16 cellular contexts compared by ENCODE assay signal in genomic region chr9:75156838-75157237, GRCh38.
"Had no signal": no experiment of that assay in that cellular context is flagged by ENCODE, and none has a peak within 500 bp of the region (broad histone marks: within the 10 kb centered on the region; RNA-seq: fewer than 3 reads in every experiment).

No MANE protein-coding gene starts in this region.

- H3K4me1 ChIP-seq: esophagus squamous epithelium had no signal

- H3K27ac ChIP-seq: esophagus squamous epithelium, heart right ventricle, parathyroid adenoma, SJSA1, thoracic aorta, upper lobe of left lung had no signal

- H3K27ac Mint-ChIP-seq: activated CD4-positive, alpha-beta T cell treated with anti-CD3 and anti-CD28 coated beads, Interleukin-2, amount 10 ng/mL, durations not matched to agents 24 days and 14 days; activated T-helper 2 cell treated with anti-CD3 and anti-CD28 coated beads, Interferon-gamma antibody, Interleukin-2, Interleukin-4, amounts not matched to agents 10 μg/mL and 5 μg/mL and 100 μg/mL, durations not matched to agents 14 hours and 24 hours and 36 hours; dendritic cell treated with granulocyte-macrophage colony-stimulating factor and Interleukin-4, amounts not matched to agents 40 ng/mL and 50 ng/mL, for 4 days; stimulated activated naive B cell treated with anti-CD40 and anti-IgM and Interleukin-4, amounts not matched to agents 10 μg/mL and 1 μg/mL and 100 μg/mL, for 72 hours had no signal

- H3K4me1 Mint-ChIP-seq: stimulated activated naive B cell treated with anti-CD40 and anti-IgM and Interleukin-4, amounts not matched to agents 10 μg/mL and 1 μg/mL and 100 μg/mL, for 72 hours had no signal

- H3K9me3 Mint-ChIP-seq: activated T-helper 2 cell treated with anti-CD3 and anti-CD28 coated beads, Interferon-gamma antibody, Interleukin-2, Interleukin-4, amounts not matched to agents 10 μg/mL and 5 μg/mL and 100 μg/mL, durations not matched to agents 14 hours and 24 hours and 36 hours; dendritic cell treated with granulocyte-macrophage colony-stimulating factor and Interleukin-4, amounts not matched to agents 40 ng/mL and 50 ng/mL, for 4 days; stimulated activated naive B cell treated with anti-CD40 and anti-IgM and Interleukin-4, amounts not matched to agents 10 μg/mL and 1 μg/mL and 100 μg/mL, for 72 hours had no signal

- H3K4me3 ChIP-seq: esophagus squamous epithelium, heart right ventricle, SJSA1, thoracic aorta, upper lobe of left lung had no signal

- H3K27me3 ChIP-seq: esophagus squamous epithelium, heart right ventricle, SJSA1, upper lobe of left lung had no signal

- ATAC-seq: heart right ventricle; left ventricle myocardium superior; sciatic nerve; stimulated activated naive B cell treated with anti-CD40 and anti-IgM and Interleukin-4, amounts not matched to agents 10 μg/mL and 1 μg/mL and 100 μg/mL, for 72 hours had no signal

- H3K27me3 Mint-ChIP-seq: activated CD4-positive, alpha-beta T cell treated with anti-CD3 and anti-CD28 coated beads, Interleukin-2, amount 10 ng/mL, durations not matched to agents 24 days and 14 days; dendritic cell treated with granulocyte-macrophage colony-stimulating factor and Interleukin-4, amounts not matched to agents 40 ng/mL and 50 ng/mL, for 4 days; stimulated activated naive B cell treated with anti-CD40 and anti-IgM and Interleukin-4, amounts not matched to agents 10 μg/mL and 1 μg/mL and 100 μg/mL, for 72 hours had no signal

- DNase-seq: activated CD4-positive, alpha-beta T cell treated with anti-CD3 and anti-CD28 coated beads, Interleukin-2, amount 10 ng/mL, durations not matched to agents 24 days and 14 days; activated naive CD4-positive, alpha-beta T cell treated with anti-CD3 and anti-CD28 coated beads, Interleukin-2, amount 50 U/mL, for 16 hours; activated T-cell treated with anti-CD3 and anti-CD28 coated beads, Interleukin-2, amount 50 U/mL, for 1 hour; effector CD8-positive, alpha-beta T cell; esophagus squamous epithelium; heart right ventricle; left ventricle myocardium superior; stimulated activated CD4-positive, alpha-beta T cell treated with anti-CD3 and anti-CD28 coated beads, Interleukin-4, amount 100 ng/mL, for 4 hours; stimulated activated naive B cell treated with anti-CD40 and anti-IgM and Interleukin-4, amounts not matched to agents 10 μg/mL and 1 μg/mL and 100 μg/mL, for 72 hours; upper lobe of left lung had no signal

- H3K4me3 Mint-ChIP-seq: activated CD4-positive, alpha-beta T cell treated with anti-CD3 and anti-CD28 coated beads, Interleukin-2, amount 10 ng/mL, durations not matched to agents 24 days and 14 days; dendritic cell treated with granulocyte-macrophage colony-stimulating factor and Interleukin-4, amounts not matched to agents 40 ng/mL and 50 ng/mL, for 4 days; stimulated activated naive B cell treated with anti-CD40 and anti-IgM and Interleukin-4, amounts not matched to agents 10 μg/mL and 1 μg/mL and 100 μg/mL, for 72 hours had no signal

- H3K36me3 ChIP-seq: SJSA1, thoracic aorta had no signal

- H3K9me3 ChIP-seq: esophagus squamous epithelium, heart right ventricle, SJSA1, thoracic aorta, upper lobe of left lung had no signal
